In the genomic region with DNA sequence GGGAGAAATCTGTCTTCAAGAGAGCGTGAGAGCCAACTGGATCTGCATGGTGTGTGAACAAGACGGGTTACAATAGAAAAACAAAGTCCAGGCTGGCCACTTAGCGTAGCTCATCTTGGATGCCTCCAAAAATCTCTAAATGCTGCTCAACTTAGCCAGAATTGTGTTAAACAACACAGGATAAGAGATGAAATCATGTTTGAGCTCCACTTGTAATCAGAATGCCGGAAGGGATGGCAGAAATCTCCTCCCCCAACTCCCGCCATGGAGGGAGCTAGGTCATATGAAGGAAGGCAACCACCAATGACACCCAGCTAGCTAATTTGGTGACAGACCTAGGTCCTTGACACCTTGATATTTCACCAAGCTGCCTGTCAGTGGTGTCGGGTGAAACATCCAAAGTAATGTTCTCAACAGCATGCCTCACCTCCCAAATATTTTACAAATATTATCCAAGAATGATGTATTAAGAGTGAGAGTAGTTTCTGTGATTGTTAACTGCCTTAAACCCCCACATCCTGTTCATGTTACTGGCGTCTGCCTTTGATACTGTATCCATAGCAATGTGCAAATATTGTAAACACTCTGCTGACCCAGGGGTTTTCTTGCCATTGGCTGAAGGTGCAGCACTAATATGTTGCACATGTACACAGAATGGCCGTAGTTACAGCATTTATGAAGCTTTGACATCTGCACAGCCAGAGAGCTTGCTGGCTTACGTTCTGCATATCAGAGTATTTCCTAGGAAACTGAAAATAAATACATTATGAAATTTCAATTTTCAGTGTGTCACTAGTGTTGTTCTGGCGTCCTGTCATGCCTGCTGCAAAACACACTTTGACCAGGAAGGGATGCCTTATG, we compare ENCODE assay signal across 8 cellular contexts. TPM values are rescaled to one million over a fixed set of nuclear protein-coding genes. Genes with fewer than 3 reads are reported as not detected.
DNase-seq lines count a peak whose midpoint lies in the region; ATAC-seq and TF ChIP-seq lines count a peak whose summit lies in the region.

No MANE protein-coding gene starts in this region.

- H3K27ac ChIP-seq in psoas muscle (peak overlapping the region; percentile 25), endodermal cell (ENCODE audit: low read depth, low read length) (no peak overlapping the region)

- no peak overlapping the region for H3K4me3 ChIP-seq in psoas muscle
- H3K4me3 ChIP-seq in endodermal cell (ENCODE audit: low read length) = no peak overlapping the region

- H3K27me3 ChIP-seq in psoas muscle (ENCODE audit: insufficient read depth in 3 of 3, low read length in 2 of 3) = no peaks in the 10 kb centered on the region
- H3K27me3 ChIP-seq in endodermal cell (ENCODE audit: control insufficient read depth, insufficient read depth, low read length, poor library complexity, severe bottlenecking) = no peaks in the 10 kb centered on the region

- no peaks in the 10 kb centered on the region for H3K4me1 Mint-ChIP-seq in endodermal cell

- no peaks in the 10 kb centered on the region for H3K27me3 Mint-ChIP-seq in endodermal cell (ENCODE audit: insufficient read depth)

- H3K4me1 ChIP-seq in psoas muscle = no peaks in the 10 kb centered on the region
- H3K4me1 ChIP-seq in endodermal cell (ENCODE audit: control insufficient read depth, insufficient read depth, low read length) = no peaks in the 10 kb centered on the region

- peaks cover 23% of the 10 kb centered on the region for H3K9me3 Mint-ChIP-seq in endodermal cell

- intact Hi-C loops in psoas muscle (cut with DNase I) = no loop called here

- TF ChIP-seq CTCF in psoas muscle (IDR thresholded peaks at IDR 0.05) (no peak), endodermal cell (conservative IDR thresholded peaks at IDR 0.05) (no peak)

- WGBS in psoas muscle, 3 donors = 27 to 33% (median 30%) methylated on average over 10 of the region's 10 CpGs
- 89 to 98% methylated on average over 5 to 10 of the region's 10 CpGs for WGBS in endodermal cell (ENCODE audit: insufficient coverage in 1 of 2, insufficient read length in 1 of 2), 2 experiments

- H3K36me3 Mint-ChIP-seq in endodermal cell (ENCODE audit: low read depth) = peaks cover 3% of the 10 kb centered on the region

- ATAC-seq in GM18907 (IDR thresholded peaks at IDR 0.05; ENCODE audit: unreplicated experiment) (peak; percentile 93), HG03378 (IDR thresholded peaks at IDR 0.05; ENCODE audit: unreplicated experiment) (peak; percentile 45), psoas muscle (peak; percentile 16 to 58 (median 30))

- DNase-seq in dermis blood vessel endothelial cell (peak; percentile 18), psoas muscle (peak; percentile 29 to 57), endodermal cell (no peak), hypothalamus (lab: John Stamatoyannopoulos, UW) (no peak), globus pallidus (ENCODE audit: low spot score) (no peak)
- no peak for DNase-seq in stimulated activated CD4-positive, alpha-beta T cell treated with anti-CD3 and anti-CD28 coated beads, Interleukin-2, amount 100 ng/mL, for 48 hours

- no peaks in the 10 kb centered on the region for H3K36me3 ChIP-seq in psoas muscle (ENCODE audit: insufficient read depth in 1 of 2, low read depth in 1 of 2)
- H3K36me3 ChIP-seq in endodermal cell (ENCODE audit: control insufficient read depth, insufficient read depth, low read length) = no peaks in the 10 kb centered on the region

- H3K27ac Mint-ChIP-seq in endodermal cell = no peak overlapping the region

- H3K9me3 ChIP-seq in psoas muscle (peaks cover 9% of the 10 kb centered on the region), endodermal cell (ENCODE audit: control insufficient read depth, low read length) (peaks cover 18% of the 10 kb centered on the region)

- H3K9ac ChIP-seq in endodermal cell (ENCODE audit: extremely low read depth, low read length, poor library complexity, severe bottlenecking) = no peak overlapping the region

- H3K4me3 Mint-ChIP-seq in endodermal cell = no peak overlapping the region

RNA-seq across cellular contexts. Expression of a gene that starts 25.8 kb away (rescaled TPM):
- total RNA-seq in dermis blood vessel endothelial cell (4.9 and 7.3 TPM in 2 replicates), psoas muscle (1 to 10 TPM; 2.1 to 4.8 (median 3.1) TPM), endodermal cell (10 to 100 TPM; 31.5 to 31.9 TPM)
- polyA plus RNA-seq in psoas muscle = 1 to 10 TPM; 4.7 to 8.2 (median 5.7) TPM
- polyA plus RNA-seq in endodermal cell (2013, experiment 1 of 2) = 47.5 TPM
- polyA plus RNA-seq in endodermal cell (2013, experiment 2 of 2) = 45.7 TPM

RNA-seq across cellular contexts. Expression of a gene that starts 28.2 kb away (rescaled TPM):
- 0.60 and 0.68 TPM in 2 replicates for total RNA-seq in dermis blood vessel endothelial cell
- 10 to 100 TPM in 1 of 4 donors, 1 to 10 TPM in 3; 5.4 to 14.6 (median 8.8) TPM for total RNA-seq in psoas muscle
- 1 to 10 TPM; 8.5 to 9.5 (median 9.4) TPM for polyA plus RNA-seq in psoas muscle
- total RNA-seq in endodermal cell = 10 to 100 TPM in 1 of 2 donors, 1 to 10 TPM in 1; 8.4 to 14.9 TPM
- polyA plus RNA-seq in endodermal cell (2013, experiment 1 of 2) = 4.3 TPM
- 6.5 TPM for polyA plus RNA-seq in endodermal cell (2013, experiment 2 of 2)

Comparison
In these comparisons a context has a peak if more than half of its experiments do, and no peak if none do; other contexts are left out.
1. ATAC-seq: peak in every context shown above with its lines; median percentile 93 in GM18907; 45 in HG03378; 30 in psoas muscle.
2. DNase-seq: peak in dermis blood vessel endothelial cell (single experiment) and psoas muscle (2 of 2); none in endodermal cell (single experiment), hypothalamus (0 of 51), globus pallidus (single experiment) and stimulated activated CD4-positive, alpha-beta T cell treated with anti-CD3 and anti-CD28 coated beads, Interleukin-2, amount 100 ng/mL, for 48 hours (0 of 2).